Comparison of ENCODE assay signal across 8 cellular contexts in the genomic region with DNA sequence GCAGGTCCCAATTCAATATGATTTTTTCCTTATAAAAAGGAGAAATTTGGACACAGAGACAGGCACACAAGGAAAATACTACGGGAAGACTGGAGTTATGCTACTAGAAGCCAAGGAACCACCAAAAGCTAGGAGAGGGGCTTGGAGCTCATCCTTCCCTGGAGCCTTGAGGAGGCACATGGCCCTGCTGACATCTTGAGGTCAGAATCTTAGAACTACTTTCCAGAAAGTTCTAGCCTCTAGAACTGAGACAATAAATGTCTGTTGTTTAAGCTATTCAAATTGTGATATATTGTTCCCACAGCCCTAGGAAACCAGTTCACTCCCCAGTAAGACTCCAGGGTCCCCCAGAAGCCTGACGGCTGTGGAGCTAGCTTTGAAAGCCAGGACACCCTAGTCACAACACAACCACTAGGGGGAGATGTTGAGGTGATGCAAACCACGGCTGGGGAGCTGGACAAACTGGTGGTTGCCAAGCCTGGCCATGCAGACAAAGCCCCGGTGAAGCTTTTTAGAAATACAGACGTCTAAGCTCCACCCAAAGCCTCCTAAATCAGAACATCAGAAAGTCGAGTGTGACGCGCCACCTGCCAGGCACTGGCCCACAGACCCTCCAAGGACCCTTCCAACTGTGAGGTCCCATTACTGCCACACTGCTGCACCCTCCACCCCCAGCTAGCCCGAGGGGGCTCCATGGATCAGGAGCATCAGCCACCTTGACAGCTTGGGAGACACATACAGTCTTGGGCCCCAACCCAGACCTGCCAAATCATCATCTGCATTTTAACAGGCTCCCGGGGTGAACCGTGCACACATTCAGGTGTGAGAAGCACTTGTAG.
DNase-seq lines count a peak whose midpoint lies in the region; ATAC-seq and TF ChIP-seq lines count a peak whose summit lies in the region.

No MANE protein-coding gene starts in this region.

- no peaks in the 10 kb centered on the region for H3K27me3 ChIP-seq in Karpas-422 (ENCODE audit: low read length)
- no peaks in the 10 kb centered on the region for H3K27me3 ChIP-seq in RWPE2 (ENCODE audit: insufficient read depth, poor library complexity, severe bottlenecking)

- H2AFZ ChIP-seq in Karpas-422 (ENCODE audit: low read length): no peak overlapping the region

- no peaks in the 10 kb centered on the region for H4K20me1 ChIP-seq in Karpas-422 (ENCODE audit: insufficient read depth, low read depth, low read length)

- peak; percentile 23 for DNase-seq in DMS153 treated with DMSO at 0.1 percent for 48 hours (lab: John Stamatoyannopoulos, UW; ENCODE audit: unreplicated experiment)
- peak; percentile 96 for DNase-seq in Karpas-422
- DNase-seq in RWPE2 (ENCODE audit: low spot score): no peak
- DNase-seq in activated naive CD4-positive, alpha-beta T cell treated with anti-CD3 and anti-CD28 coated beads, Interleukin-2, amount 50 U/mL, for 16 hours: peak; percentile 31
- no peak for DNase-seq in Right ventricle myocardium inferior (ENCODE audit: missing footprints)
- DNase-seq in posterior cingulate gyrus: peak in 9 of 10 donors; percentile 43 to 94 (median 70)

- H3K27ac ChIP-seq in Karpas-422 (ENCODE audit: low read length) (peak overlapping the region; percentile 73), RWPE2 (ENCODE audit: poor library complexity, severe bottlenecking) (no peak overlapping the region)

- 0 out of 2 replicates have a peak overlapping the region, but pooled peaks have one; percentile 22 for H3K4me3 ChIP-seq in Karpas-422 (ENCODE audit: low read length)
- H3K4me3 ChIP-seq in RWPE2 (ENCODE audit: severe bottlenecking): no peak overlapping the region

- peaks cover 67% of the 10 kb centered on the region for H3K4me1 ChIP-seq in Karpas-422 (ENCODE audit: low read length)
- peaks cover 11% of the 10 kb centered on the region for H3K4me1 ChIP-seq in RWPE2 (ENCODE audit: insufficient read depth, poor library complexity, severe bottlenecking)

- no peaks in the 10 kb centered on the region for H3K9me2 ChIP-seq in Karpas-422 (replicated peaks; ENCODE audit: insufficient read depth, low read length)

- intact Hi-C loops in Right ventricle myocardium inferior (cut with DNase I) (loop anchor here (1.0 to 10.0 kb wide), 2 partner anchors 170 to 261 kb away; no protein-coding TSS in a partner anchor), posterior cingulate gyrus (cut with DNase I) (loop anchor here (1.0 to 10.0 kb wide), 4 partner anchors 101 to 259 kb away; a partner anchor contains a TSS)

- peak; percentile 73 for TF ChIP-seq CTCF in RWPE2 (IDR thresholded peaks at IDR 0.05; ENCODE audit: poor library complexity, severe bottlenecking)

- H3K36me3 ChIP-seq in Karpas-422 (ENCODE audit: insufficient read depth, low read length): no peaks in the 10 kb centered on the region
- no peaks in the 10 kb centered on the region for H3K36me3 ChIP-seq in RWPE2 (ENCODE audit: low read depth)

- ATAC-seq in GM21529 (IDR thresholded peaks at IDR 0.05; ENCODE audit: unreplicated experiment) (peak; percentile 87), RWPE2 (ENCODE audit: low read depth) (peak; percentile 46; the same call in 2 of the 3 replicates), Right ventricle myocardium inferior (peak; percentile 85), HG03460 (IDR thresholded peaks at IDR 0.05; ENCODE audit: unreplicated experiment) (no peak)

- peak overlapping the region; percentile 31 for H3K9ac ChIP-seq in Karpas-422 (ENCODE audit: low read length)

- no peaks in the 10 kb centered on the region for H3K9me3 ChIP-seq in Karpas-422 (ENCODE audit: low read length)
- peaks cover 1% of the 10 kb centered on the region for H3K9me3 ChIP-seq in RWPE2 (ENCODE audit: severe bottlenecking)

- H3K79me2 ChIP-seq in Karpas-422 (ENCODE audit: low read length): peaks cover 75% of the 10 kb centered on the region

- H3K4me2 ChIP-seq in Karpas-422 (ENCODE audit: low read depth, low read length, poor library complexity, severe bottlenecking): peak overlapping the region; percentile 53

Comparison
In these comparisons a context has a peak if more than half of its experiments do, and no peak if none do; other contexts are left out.
1. DNase-seq: peak in DMS153 treated with DMSO at 0.1 percent for 48 hours (single experiment), Karpas-422 (single experiment), activated naive CD4-positive, alpha-beta T cell treated with anti-CD3 and anti-CD28 coated beads, Interleukin-2, amount 50 U/mL, for 16 hours (single experiment) and posterior cingulate gyrus (9 of 10); none in RWPE2 (single experiment) and Right ventricle myocardium inferior (single experiment).